ENCODE assay signal across 8 cellular contexts in the genomic region with DNA sequence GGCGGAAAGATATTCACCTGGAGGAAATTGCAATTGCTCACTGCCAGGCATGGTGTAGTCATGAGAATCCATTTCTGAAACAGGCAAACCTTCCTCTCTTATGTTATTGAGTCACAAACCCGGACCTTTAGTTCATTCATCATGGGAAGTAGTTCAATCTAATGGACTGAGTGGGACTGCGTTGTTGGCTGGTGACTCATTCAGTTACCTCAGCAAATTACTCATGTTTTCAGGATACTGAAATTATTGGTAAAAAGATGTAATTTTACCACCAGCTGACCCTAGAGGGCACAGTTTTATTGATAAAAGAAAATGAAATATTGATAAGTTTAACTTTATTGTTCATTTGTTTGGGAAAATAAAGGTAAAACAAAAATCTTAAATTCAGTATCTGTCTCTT.
DNase-seq lines count a peak whose midpoint lies in the region; FAIRE-seq and TF ChIP-seq lines count a peak whose summit lies in the region.

No MANE protein-coding gene starts in this region.

- H2AFZ ChIP-seq in MM.1S (ENCODE audit: low read length), result no peak overlapping the region

- H3K4me1 Mint-ChIP-seq in HFFc6 (ENCODE audit: low read depth), result peaks cover 15% of the 10 kb centered on the region; the same call in 1 of the 2 replicates

- H3K4me3 ChIP-seq in GM12865 (ENCODE audit: low read depth, low read length) (no peak overlapping the region), MM.1S (ENCODE audit: low read length) (no peak overlapping the region), tibial artery (no peak overlapping the region)

- peak; percentile 61 for DNase-seq in GM12865 (ENCODE audit: low read depth)
- peak; percentile 84 for DNase-seq in HFFc6
- DNase-seq in RCC 7860 (ENCODE audit: low spot score), result peak; percentile 92
- DNase-seq in kidney tubule cell (ENCODE audit: low spot score), result peak; percentile 96
- DNase-seq in MM.1S, result no peak
- DNase-seq in NCI-H748 (lab: John Stamatoyannopoulos, UW; ENCODE audit: unreplicated experiment), result no peak
- DNase-seq in NCI-H1436 (lab: John Stamatoyannopoulos, UW), result no peak
- DNase-seq in tibial artery, result no peak

- H3K9me3 Mint-ChIP-seq in HFFc6, result peaks cover 8% of the 10 kb centered on the region

- no peak overlapping the region for H3K9ac ChIP-seq in MM.1S (ENCODE audit: low read length)

- no peaks in the 10 kb centered on the region for H3K79me2 ChIP-seq in MM.1S (ENCODE audit: low read length)

- H3K27me3 Mint-ChIP-seq in HFFc6 (ENCODE audit: insufficient read depth), result no peaks in the 10 kb centered on the region; the same call in 1 of the 2 replicates

- H4K20me1 ChIP-seq in MM.1S (ENCODE audit: insufficient read depth, low read length), result no peaks in the 10 kb centered on the region

- H3K9me3 ChIP-seq in MM.1S (replicated peaks; ENCODE audit: insufficient read depth, low read length), result no peaks in the 10 kb centered on the region
- no peaks in the 10 kb centered on the region for H3K9me3 ChIP-seq in tibial artery

- H3K9me2 ChIP-seq in MM.1S (replicated peaks; ENCODE audit: insufficient read depth, low read length), result no peaks in the 10 kb centered on the region

- H3K36me3 ChIP-seq in MM.1S (replicated peaks; ENCODE audit: insufficient read depth, low read length) (no peaks in the 10 kb centered on the region), tibial artery (no peaks in the 10 kb centered on the region)

- TF ChIP-seq CTCF in GM12865 (IDR thresholded peaks at IDR 0.05; ENCODE audit: insufficient read depth, low read depth, low read length, missing control alignments), result no peak
- peak; percentile 36; the same call in 1 of the 2 replicates for TF ChIP-seq CTCF in HFFc6 (IDR thresholded peaks at IDR 0.05)
- TF ChIP-seq CTCF in MM.1S (IDR thresholded peaks at IDR 0.05; ENCODE audit: low read length), result no peak
- TF ChIP-seq CTCF in tibial artery (IDR thresholded peaks at IDR 0.05), result no peak

- intact Hi-C loops in tibial artery (cut with DNase I; ENCODE audit: low total_unique reads), result no loop called here

- FAIRE-seq in RCC 7860 (lab: Jason Lieb, UNC), result peak; percentile 91

- H3K4me1 ChIP-seq in MM.1S (ENCODE audit: low read length) (no peaks in the 10 kb centered on the region), tibial artery (no peaks in the 10 kb centered on the region)

- H3F3A ChIP-seq in MM.1S (ENCODE audit: insufficient read depth, low read length), result no peaks in the 10 kb centered on the region

- H3K36me3 Mint-ChIP-seq in HFFc6 (ENCODE audit: low read depth), result no peaks in the 10 kb centered on the region

- no peak overlapping the region for H3K4me2 ChIP-seq in MM.1S (ENCODE audit: low read depth, low read length)

- H3K27ac ChIP-seq in MM.1S (ENCODE audit: low read length) (no peak overlapping the region), tibial artery (no peak overlapping the region)

- H3K27me3 ChIP-seq in MM.1S (replicated peaks; ENCODE audit: insufficient read depth, low read length) (no peaks in the 10 kb centered on the region), tibial artery (no peaks in the 10 kb centered on the region)

- H3K27ac Mint-ChIP-seq in HFFc6, result peak overlapping the region; percentile 39; the same call in 1 of the 2 replicates

- no peak overlapping the region for H3K4me3 Mint-ChIP-seq in HFFc6

Comparison
In these comparisons a context has a peak if more than half of its experiments do, and no peak if none do; other contexts are left out.
1. DNase-seq: peak in GM12865 (single experiment), HFFc6 (single experiment), RCC 7860 (single experiment) and kidney tubule cell (single experiment); none in MM.1S (single experiment), NCI-H748 (single experiment), NCI-H1436 (single experiment) and tibial artery (0 of 2).